ENCODE assay signal across 7 cellular contexts in the genomic region with DNA sequence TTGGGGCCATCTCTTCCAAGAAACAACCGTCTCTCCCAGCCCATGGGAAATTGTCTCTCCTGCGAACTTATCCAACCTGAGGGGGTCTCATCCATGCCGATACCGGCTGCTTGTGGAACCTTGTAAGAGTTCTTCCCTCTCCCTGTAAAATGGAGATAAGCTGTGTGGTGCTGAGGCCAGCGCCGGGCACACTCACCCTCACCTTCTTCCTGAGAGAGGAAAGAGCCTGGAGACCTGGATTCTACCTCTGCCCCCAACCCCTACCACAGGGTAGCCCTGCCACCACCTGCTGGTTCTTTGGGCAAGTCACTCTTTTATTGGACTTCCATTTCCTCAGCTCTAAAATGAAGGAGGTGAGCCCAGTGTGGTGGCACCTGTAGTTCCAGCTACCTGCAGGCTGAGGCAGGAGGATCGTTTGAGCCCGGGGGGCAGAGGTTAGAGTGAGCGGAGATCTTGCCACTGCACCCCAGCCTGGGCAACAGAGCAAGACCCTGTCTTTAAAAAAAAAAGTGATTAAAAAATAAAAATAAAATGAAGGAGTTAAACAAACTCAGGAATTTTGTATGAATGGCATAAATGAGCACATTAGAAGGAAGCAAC. TPM values are rescaled to one million over a fixed set of nuclear protein-coding genes. Genes with fewer than 3 reads are reported as not detected.
DNase-seq lines count a peak whose midpoint lies in the region; ATAC-seq and TF ChIP-seq lines count a peak whose summit lies in the region.

No MANE protein-coding gene starts in this region.

- H3K27me3 Mint-ChIP-seq in activated B cell treated with CpG ODN at 0.5 μM for 24 hours, result peaks cover 2% of the 10 kb centered on the region

- WGBS in heart right ventricle, 2 donors, result 33 to 41% methylated on average over 9 of the region's 9 CpGs

- H3K9me3 Mint-ChIP-seq in activated B cell treated with CpG ODN at 0.5 μM for 24 hours, result no peaks in the 10 kb centered on the region

- H3K27me3 ChIP-seq in heart right ventricle, result no peaks in the 10 kb centered on the region
- no peaks in the 10 kb centered on the region for H3K27me3 ChIP-seq in skeletal muscle tissue (ENCODE audit: control insufficient read depth in 3 of 3, insufficient read depth in 3 of 3, low read length in 3 of 3)

- no peaks in the 10 kb centered on the region for H3K36me3 ChIP-seq in heart right ventricle
- H3K36me3 ChIP-seq in skeletal muscle tissue (ENCODE audit: control insufficient read depth in 3 of 3, insufficient read depth in 3 of 3, low read length in 3 of 3), result no peaks in the 10 kb centered on the region

- H3K4me3 Mint-ChIP-seq in activated B cell treated with CpG ODN at 0.5 μM for 24 hours, result peak overlapping the region; percentile 87

- H3K27ac Mint-ChIP-seq in activated B cell treated with CpG ODN at 0.5 μM for 24 hours, result peak overlapping the region; percentile 92

- TF ChIP-seq CTCF in activated B cell treated with CpG ODN at 0.5 μM for 24 hours (IDR thresholded peaks at IDR 0.05) (no peak), heart right ventricle (IDR thresholded peaks at IDR 0.05) (no peak)

- ATAC-seq in HG03175 (IDR thresholded peaks at IDR 0.05; ENCODE audit: unreplicated experiment), result peak; percentile 10
- no peak for ATAC-seq in activated B cell treated with CpG ODN at 0.5 μM for 24 hours (ENCODE audit: low read depth)
- peak in 4 of 8 donors; percentile 2 to 29 (median 12) for ATAC-seq in heart right ventricle

- H3K9ac ChIP-seq in skeletal muscle tissue (ENCODE audit: low read depth in 1 of 3, low read length in 3 of 3), result peak overlapping the region; percentile 74 to 84 (median 81)

- H3K9me3 ChIP-seq in heart right ventricle (no peaks in the 10 kb centered on the region), skeletal muscle tissue (ENCODE audit: control insufficient read depth in 3 of 3, low read length in 3 of 3) (no peaks in the 10 kb centered on the region)

- H3K4me3 ChIP-seq in heart right ventricle (peak overlapping the region in 9 of 10 donors; percentile 38 to 71 (median 61)), skeletal muscle tissue (ENCODE audit: low read length in 3 of 3) (peak overlapping the region; percentile 73 to 86 (median 80))

- CTCF ChIA-PET in activated B cell treated with CpG ODN at 0.5 μM for 24 hours (lab: Charles Lee), result interaction anchor here (1.1 to 2.8 kb wide), 3 partner anchors 11 to 75 kb away, joined by 6 to 8 read pairs (median 7); no protein-coding TSS in a partner anchor

- POLR2A ChIA-PET in activated B cell treated with CpG ODN at 0.5 μM for 24 hours (lab: Charles Lee), result interaction anchor here (0.6 to 2.6 kb wide), 6 partner anchors 11 to 122 kb away, joined by 3 to 13 read pairs (median 4); a partner anchor contains a TSS

- intact Hi-C loops in activated B cell treated with CpG ODN at 0.5 μM for 24 hours (cut with micrococcal nuclease), result loop anchor here (1.0 to 5.0 kb wide), 5 partner anchors 77 to 512 kb away; no protein-coding TSS in a partner anchor
- intact Hi-C loops in heart right ventricle (cut with DNase I), result loop anchor here in 1 of 10 donors (10.0 kb wide), 1 partner anchor 495 kb away; a partner anchor contains a TSS

- H3K4me1 Mint-ChIP-seq in activated B cell treated with CpG ODN at 0.5 μM for 24 hours, result peaks cover 39% of the 10 kb centered on the region

- no peaks in the 10 kb centered on the region for H3K36me3 Mint-ChIP-seq in activated B cell treated with CpG ODN at 0.5 μM for 24 hours (ENCODE audit: low read depth)

- H3K27ac ChIP-seq in heart right ventricle (peak overlapping the region in 9 of 10 donors; percentile 48 to 93 (median 69)), skeletal muscle tissue (ENCODE audit: low read depth, low read length) (peak overlapping the region; percentile 77)

- DNase-seq in activated B cell treated with CpG ODN at 0.5 μM for 24 hours (no peak), heart right ventricle (no peak), cortex of kidney (lab: John Stamatoyannopoulos, UW) (no peak), NCI-H748 (lab: John Stamatoyannopoulos, UW; ENCODE audit: unreplicated experiment) (no peak), AG08395 (ENCODE audit: low spot score) (no peak)

- H3K4me1 ChIP-seq in heart right ventricle (peaks cover 0 to 58% (median 15%) of the 10 kb centered on the region in 9 donors), skeletal muscle tissue (ENCODE audit: control insufficient read depth in 3 of 3, insufficient read depth in 3 of 3, low read length in 3 of 3) (peaks cover 5 to 17% (median 7%) of the 10 kb centered on the region in 3 donors)

RNA-seq across cellular contexts. Expression of a gene that starts 38.4 kb away (rescaled TPM):
- total RNA-seq in activated B cell treated with CpG ODN at 0.5 μM for 24 hours (207 and 210 TPM in 2 replicates), heart right ventricle (1,000 to 10,000 TPM; 1,446 to 2,078 (median 1,666) TPM), skeletal muscle tissue (369 TPM)
- polyA plus RNA-seq in heart right ventricle, result 100 to 1,000 TPM; 443 to 780 TPM
